Comparison of ENCODE assay signal across 1 cellular context in the genomic region with DNA sequence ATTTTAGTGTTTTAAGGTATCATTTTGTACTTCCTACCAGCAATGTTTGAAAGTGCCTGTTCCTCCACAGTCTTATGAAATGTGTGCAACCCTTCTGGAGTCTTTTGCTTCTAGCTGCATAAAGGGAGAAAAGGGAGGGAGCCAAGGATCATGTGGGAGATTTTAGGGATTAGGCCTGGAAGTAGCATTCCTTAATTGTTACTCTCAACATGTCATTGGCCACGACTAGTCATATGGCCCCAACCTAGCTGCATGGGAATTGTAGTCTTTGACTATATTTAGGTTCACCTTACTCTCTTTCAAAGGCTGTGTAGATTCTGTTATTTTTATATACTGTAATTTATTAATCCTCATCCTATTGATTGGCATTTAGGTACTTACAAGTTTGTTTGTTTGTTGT.
TF ChIP-seq lines count a peak whose summit lies in the region.

No MANE protein-coding gene starts in this region.

TF ChIP-seq in GM12878, 131 proteins besides CTCF, POLR2A, EP300 and RAD21:
- TF ChIP-seq RAD51 (IDR thresholded peaks at IDR 0.05) = peak; percentile 19; the same call in 1 of the 2 replicates
- no peak for TF ChIP-seq SREBF2 (IDR thresholded peaks at IDR 0.05; ENCODE audit: low read length)
- no peak for TF ChIP-seq ETV6 (conservative IDR thresholded peaks at IDR 0.05 in 1 of 2, IDR thresholded peaks at IDR 0.05 in 1 of 2; ENCODE audit: borderline replicate concordance in 1 of 2, low read depth in 1 of 2)
- TF ChIP-seq STAT3 (IDR thresholded peaks at IDR 0.05; ENCODE audit: low read depth, low read length) = no peak
- no peak for TF ChIP-seq POU2F2 (IDR thresholded peaks at IDR 0.05; ENCODE audit: borderline replicate concordance, low read depth, low read length)
- TF ChIP-seq SIX5 (IDR thresholded peaks at IDR 0.05; ENCODE audit: low read depth, low read length, severe bottlenecking) = peak; percentile 39
- no peak for TF ChIP-seq NR2F1 (conservative IDR thresholded peaks at IDR 0.05)
- TF ChIP-seq GATAD2B (conservative IDR thresholded peaks at IDR 0.05; ENCODE audit: low read depth) = no peak
TF ChIP-seq in GM12878: peak in this region for 2.
